ENCODE assay signal across 8 cellular contexts in the genomic region with DNA sequence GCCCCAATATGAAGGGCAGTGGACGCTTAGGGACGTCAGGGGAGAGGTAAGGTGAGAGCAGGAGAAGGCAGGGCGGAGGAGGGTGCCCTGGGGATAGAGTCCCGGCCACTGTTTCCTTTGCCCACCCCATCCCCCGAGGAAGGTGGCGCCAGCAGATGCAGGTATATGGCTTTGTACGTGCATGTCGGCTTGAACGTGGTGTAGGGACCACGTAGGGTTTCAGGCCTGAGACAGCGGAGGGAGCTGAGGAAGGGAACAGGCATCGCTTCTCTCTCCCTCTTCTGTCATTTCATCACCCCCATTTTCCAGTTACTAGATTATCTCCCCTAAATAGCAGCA.
A peak's percentile ranks its signal among the peaks of the same experiment; 100 is the strongest.
DNase-seq lines count a peak whose midpoint lies in the region; ATAC-seq and TF ChIP-seq lines count a peak whose summit lies in the region.

No MANE protein-coding gene starts in this region.

- H3K9ac ChIP-seq in iPS-15b (ENCODE audit: low read depth, low read length), result no peak overlapping the region

- no peaks in the 10 kb centered on the region for H3K36me3 Mint-ChIP-seq in T-helper 2 cell treated with Interferon-gamma antibody and Interleukin-4, amounts not matched to agents 5 μg/mL and 100 μg/mL, for 36 hours (ENCODE audit: low read depth)

- ATAC-seq in GM18907 (IDR thresholded peaks at IDR 0.05; ENCODE audit: unreplicated experiment), result peak; percentile 31
- ATAC-seq in HG02763 (IDR thresholded peaks at IDR 0.05; ENCODE audit: unreplicated experiment), result peak; percentile 28

- peak overlapping the region; percentile 79 for H3K27ac Mint-ChIP-seq in T-helper 2 cell treated with Interferon-gamma antibody and Interleukin-4, amounts not matched to agents 5 μg/mL and 100 μg/mL, for 36 hours

- H3K4me3 ChIP-seq in iPS-15b (ENCODE audit: low read depth, low read length) (peak overlapping the region; percentile 43), stomach (peak overlapping the region; percentile 31 to 42 (median 36))

- TF ChIP-seq CTCF in stomach (IDR thresholded peaks at IDR 0.05), result no peak

- peak overlapping the region in 4 of 5 donors; percentile 71 to 85 (median 78) for H3K27ac ChIP-seq in stomach

- H3K27me3 ChIP-seq in iPS-15b (ENCODE audit: control insufficient read depth, insufficient read depth, low read length) (no peaks in the 10 kb centered on the region), stomach (peaks cover 0 to 4% (median 0%) of the 10 kb centered on the region in 3 donors)

- H3K36me3 ChIP-seq in iPS-15b (ENCODE audit: control insufficient read depth, insufficient read depth, low read length), result no peaks in the 10 kb centered on the region
- H3K36me3 ChIP-seq in stomach, result no peaks in the 10 kb centered on the region

- intact Hi-C loops in stomach (cut with DNase I; ENCODE audit: low total_unique reads), result no loop called here

- WGBS in stomach, 5 donors, result 9 to 42% (median 22%) methylated on average over 3 to 12 of the region's 12 CpGs

- no peak for TF ChIP-seq EP300 in stomach (IDR thresholded peaks at IDR 0.05)

- H3K4me1 ChIP-seq in iPS-15b (ENCODE audit: control insufficient read depth, insufficient read depth, low read length) (peaks cover 7% of the 10 kb centered on the region), stomach (peaks cover 11 to 29% (median 21%) of the 10 kb centered on the region in 4 donors)

- H3K9me3 ChIP-seq in iPS-15b (ENCODE audit: control insufficient read depth, insufficient read depth, low read length) (no peaks in the 10 kb centered on the region), stomach (peaks cover 0 to 6% (median 2%) of the 10 kb centered on the region in 4 donors)

- DNase-seq in T-helper 2 cell treated with Interferon-gamma antibody and Interleukin-4, amounts not matched to agents 5 μg/mL and 100 μg/mL, for 36 hours (ENCODE audit: low spot score), result no peak
- DNase-seq in stomach (no peak), NOMO-1 (lab: John Stamatoyannopoulos, UW; ENCODE audit: unreplicated experiment in 2 of 2) (no peak), dedifferentiated amniotic fluid mesenchymal stem cell (ENCODE audit: extremely low spot score) (no peak), DMS153 (lab: John Stamatoyannopoulos, UW) (no peak)

- no peaks in the 10 kb centered on the region for H3K9me3 Mint-ChIP-seq in T-helper 2 cell treated with Interferon-gamma antibody and Interleukin-4, amounts not matched to agents 5 μg/mL and 100 μg/mL, for 36 hours

- no peaks in the 10 kb centered on the region for H3K27me3 Mint-ChIP-seq in T-helper 2 cell treated with Interferon-gamma antibody and Interleukin-4, amounts not matched to agents 5 μg/mL and 100 μg/mL, for 36 hours (ENCODE audit: low read depth)

- H3K4me1 Mint-ChIP-seq in T-helper 2 cell treated with Interferon-gamma antibody and Interleukin-4, amounts not matched to agents 5 μg/mL and 100 μg/mL, for 36 hours (ENCODE audit: low read depth), result peaks cover 18% of the 10 kb centered on the region

- H3K4me3 Mint-ChIP-seq in T-helper 2 cell treated with Interferon-gamma antibody and Interleukin-4, amounts not matched to agents 5 μg/mL and 100 μg/mL, for 36 hours, result peak overlapping the region; percentile 86

- no peak for TF ChIP-seq POLR2A in stomach (IDR thresholded peaks at IDR 0.05)
